In genomic region chr4:186449954-186450353, GRCh38 we compare ENCODE assay signal across 28 cellular contexts.
"Had no signal": no experiment of that assay in that cellular context is flagged by ENCODE, and none has a peak within 500 bp of the region (broad histone marks: within the 10 kb centered on the region; RNA-seq: fewer than 3 reads in every experiment).

No MANE protein-coding gene starts in this region.

- H3K36me3 ChIP-seq: cardiac muscle cell, colonic mucosa had no signal

- H3K27me3 ChIP-seq: cardiac muscle cell, colonic mucosa had no signal

- H3K9me3 ChIP-seq: colonic mucosa had no signal

- ATAC-seq: activated CD4-positive, CD25-positive, alpha-beta regulatory T cell treated with anti-CD3 and anti-CD28 coated beads, Interleukin-2, amount 50 U/mL, for 24 hours; activated CD8-positive, alpha-beta T cell treated with anti-CD3 and anti-CD28 coated beads for 36 hours; activated T-cell treated with anti-CD3 and anti-CD28 coated beads, Interleukin-2, amount 50 U/mL, for 72 hours; activated T-helper 17 cell treated with anti-CD3 and anti-CD28 coated beads, Interleukin-2, amount 50 U/mL, for 72 hours; WTC11 had no signal

- H3K4me3 ChIP-seq: cardiac muscle cell, colonic mucosa had no signal

- DNase-seq: activated CD4-positive, alpha-beta T cell treated with anti-CD3 and anti-CD28 coated beads for 48 hours; activated CD4-positive, alpha-beta T cell treated with anti-CD3 and anti-CD28 coated beads, Interleukin-2, amount 50 U/mL, for 4 hours; activated CD8-positive, alpha-beta T cell treated with anti-CD3 and anti-CD28 coated beads for 36 hours; activated effector memory CD4-positive, alpha-beta T cell treated with anti-CD3 and anti-CD28 coated beads, Interleukin-2, amount 50 U/mL, for 16 hours; activated naive CD4-positive, alpha-beta T cell; activated naive CD4-positive, alpha-beta T cell treated with anti-CD3 and anti-CD28 coated beads, Interleukin-2, amount 50 U/mL, for 16 hours; activated naive CD8-positive, alpha-beta T cell treated with anti-CD3 and anti-CD28 coated beads for 36 hours; activated T-cell treated with anti-CD3 and anti-CD28 coated beads, Interleukin-2, amount 50 U/mL, for 1 hour; activated T-cell treated with anti-CD3 and anti-CD28 coated beads, Interleukin-2, amount 50 U/mL, for 72 hours; amniotic stem cell; aorta; colonic mucosa; Karpas-422; NCI-H1048; NCI-H1105 treated with DMSO at 0.1 percent for 48 hours; NCI-H1436; NCI-H1694; NCI-H1930; NCI-H2081 treated with DMSO at 0.1 percent for 48 hours; NCI-H226; NCI-H446 treated with DMSO at 0.1 percent for 48 hours; NCI-H524; NCI-H69; Right ventricle myocardium superior had no signal

- H3K4me1 ChIP-seq: colonic mucosa had no signal

- H3K27ac ChIP-seq: cardiac muscle cell, colonic mucosa had no signal
